ENCODE assay signal across 2 cellular contexts in genomic region chr13:34035676-34036325, GRCh38.
TF ChIP-seq lines count a peak whose summit lies in the region.

No MANE protein-coding gene starts in this region.

TF ChIP-seq in WTC11, 78 proteins besides CTCF, POLR2A, EP300 and RAD21 (continued from another document):
- TF ChIP-seq, protein P1, sequence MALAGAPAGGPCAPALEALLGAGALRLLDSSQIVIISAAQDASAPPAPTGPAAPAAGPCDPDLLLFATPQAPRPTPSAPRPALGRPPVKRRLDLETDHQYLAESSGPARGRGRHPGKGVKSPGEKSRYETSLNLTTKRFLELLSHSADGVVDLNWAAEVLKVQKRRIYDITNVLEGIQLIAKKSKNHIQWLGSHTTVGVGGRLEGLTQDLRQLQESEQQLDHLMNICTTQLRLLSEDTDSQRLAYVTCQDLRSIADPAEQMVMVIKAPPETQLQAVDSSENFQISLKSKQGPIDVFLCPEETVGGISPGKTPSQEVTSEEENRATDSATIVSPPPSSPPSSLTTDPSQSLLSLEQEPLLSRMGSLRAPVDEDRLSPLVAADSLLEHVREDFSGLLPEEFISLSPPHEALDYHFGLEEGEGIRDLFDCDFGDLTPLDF (CRISPR knock-in tag; IDR thresholded peaks at IDR 0.05), result no peak
- TF ChIP-seq ZNF232 (CRISPR knock-in tag; IDR thresholded peaks at IDR 0.05), result no peak
- TF ChIP-seq, protein P2, sequence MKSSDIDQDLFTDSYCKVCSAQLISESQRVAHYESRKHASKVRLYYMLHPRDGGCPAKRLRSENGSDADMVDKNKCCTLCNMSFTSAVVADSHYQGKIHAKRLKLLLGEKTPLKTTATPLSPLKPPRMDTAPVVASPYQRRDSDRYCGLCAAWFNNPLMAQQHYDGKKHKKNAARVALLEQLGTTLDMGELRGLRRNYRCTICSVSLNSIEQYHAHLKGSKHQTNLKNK (CRISPR knock-in tag; IDR thresholded peaks at IDR 0.05), result no peak
- TF ChIP-seq ZNF512 (CRISPR knock-in tag; IDR thresholded peaks at IDR 0.05; ENCODE audit: borderline replicate concordance), result no peak
- no peak for TF ChIP-seq SMAD3 (CRISPR knock-in tag; IDR thresholded peaks at IDR 0.05; ENCODE audit: borderline replicate concordance)
- TF ChIP-seq SMAD4 (CRISPR knock-in tag; IDR thresholded peaks at IDR 0.05), result no peak
- no peak for TF ChIP-seq ZNF219 (CRISPR knock-in tag; IDR thresholded peaks at IDR 0.05; ENCODE audit: borderline replicate concordance)
- TF ChIP-seq GABPB1 (CRISPR knock-in tag; IDR thresholded peaks at IDR 0.05), result no peak

TF ChIP-seq in HepG2, 621 proteins besides CTCF, POLR2A, EP300 and RAD21 (continued from another document):
- TF ChIP-seq ZSCAN31 (CRISPR knock-in tag; IDR thresholded peaks at IDR 0.05; ENCODE audit: low read depth), result no peak
- peak; percentile 60; the same call in 1 of the 2 replicates for TF ChIP-seq NFE2 (CRISPR knock-in tag; IDR thresholded peaks at IDR 0.05)
- peak; percentile 82 for TF ChIP-seq FOSL2 (CRISPR knock-in tag; IDR thresholded peaks at IDR 0.05)
- peak; percentile 9; the same call in 1 of the 2 replicates for TF ChIP-seq FOXA3 (CRISPR knock-in tag; IDR thresholded peaks at IDR 0.05)
